20 cellular contexts compared by ENCODE assay signal in the genomic region with DNA sequence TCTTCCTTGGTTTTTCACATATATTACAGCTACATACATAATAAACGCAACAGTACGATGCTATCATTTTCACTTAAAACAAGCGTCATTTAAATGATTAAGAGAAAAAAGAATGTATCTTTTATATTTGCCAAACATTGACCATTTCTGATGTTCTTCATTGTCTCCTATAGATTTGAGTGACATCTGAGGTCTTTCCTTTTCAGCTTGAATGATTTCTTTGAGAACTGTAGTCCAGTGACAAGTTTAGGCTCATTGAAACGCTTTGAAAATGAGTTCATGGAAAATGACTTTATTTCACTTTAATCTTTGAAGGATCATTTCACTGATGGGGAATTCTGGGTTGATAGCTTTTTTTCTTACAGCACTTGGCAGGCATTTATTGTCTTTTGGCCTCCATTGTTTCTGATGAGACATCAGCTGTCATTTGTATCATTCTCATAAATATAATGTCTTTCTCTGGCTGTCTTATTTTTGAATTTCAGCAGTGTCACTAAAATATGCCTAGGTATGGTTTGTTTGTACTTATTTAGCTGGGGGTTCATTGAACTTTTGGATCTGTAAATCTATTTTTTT.
"Had no signal": no experiment of that assay in that cellular context is flagged by ENCODE, and none has a peak within 500 bp of the region (broad histone marks: within the 10 kb centered on the region; RNA-seq: fewer than 3 reads in every experiment).

No MANE protein-coding gene starts in this region.

- ATAC-seq: left ventricle myocardium superior; natural killer cell; right cardiac atrium; stimulated activated naive CD8-positive, alpha-beta T cell treated with anti-CD3 and anti-CD28 coated beads, Interleukin-15, Interleukin-2, amounts not matched to agents 100 U/mL and 50 U/mL, for 24 hours had no signal

- H3K4me3 ChIP-seq: cardiac muscle cell, esophagus squamous epithelium had no signal

- H3K27ac ChIP-seq: cardiac muscle cell, esophagus squamous epithelium, WERI-Rb-1 had no signal

- H3K27me3 Mint-ChIP-seq: progenitor cell of endocrine pancreas had no signal

- H3K27ac Mint-ChIP-seq: activated naive CD4-positive, alpha-beta T cell treated with anti-CD3 and anti-CD28 coated beads for 36 hours; activated T-helper 2 cell treated with anti-CD3 and anti-CD28 coated beads, Interferon-gamma antibody, Interleukin-2, Interleukin-4, amounts not matched to agents 10 μg/mL and 5 μg/mL and 100 μg/mL, durations not matched to agents 14 hours and 24 hours and 36 hours; natural killer cell; progenitor cell of endocrine pancreas had no signal

- FAIRE-seq: small intestine had no signal

- DNase-seq: activated CD4-positive, alpha-beta T cell treated with anti-CD3 and anti-CD28 coated beads for 48 hours; activated CD8-positive, alpha-beta memory T cell treated with anti-CD3 and anti-CD28 coated beads, Interleukin-2, amount 50 U/mL, for 48 hours; activated naive CD4-positive, alpha-beta T cell treated with anti-CD3 and anti-CD28 coated beads for 36 hours; esophagus squamous epithelium; foreskin fibroblast; kidney glomerular epithelial cell; left ventricle myocardium superior; mesenchymal stem cell; natural killer cell; occipital lobe; right cardiac atrium; small intestine; stimulated activated CD4-positive, alpha-beta T cell treated with anti-CD3 and anti-CD28 coated beads, Interleukin-4, amount 100 ng/mL, for 4 hours; stimulated activated CD8-positive, alpha-beta memory T cell treated with anti-CD3 and anti-CD28 coated beads, Interleukin-4, amount 100 ng/mL, for 48 hours; stimulated activated naive CD8-positive, alpha-beta T cell treated with anti-CD3 and anti-CD28 coated beads, Interleukin-15, Interleukin-2, amounts not matched to agents 100 U/mL and 50 U/mL, for 24 hours; trophoblast cell; WERI-Rb-1 had no signal

- H3K9me3 ChIP-seq: esophagus squamous epithelium had no signal

- H3K27me3 ChIP-seq: cardiac muscle cell, esophagus squamous epithelium had no signal

- H3K4me3 Mint-ChIP-seq: activated naive CD4-positive, alpha-beta T cell treated with anti-CD3 and anti-CD28 coated beads for 36 hours; natural killer cell had no signal
